Comparison of ENCODE assay signal across 18 cellular contexts in the genomic region with DNA sequence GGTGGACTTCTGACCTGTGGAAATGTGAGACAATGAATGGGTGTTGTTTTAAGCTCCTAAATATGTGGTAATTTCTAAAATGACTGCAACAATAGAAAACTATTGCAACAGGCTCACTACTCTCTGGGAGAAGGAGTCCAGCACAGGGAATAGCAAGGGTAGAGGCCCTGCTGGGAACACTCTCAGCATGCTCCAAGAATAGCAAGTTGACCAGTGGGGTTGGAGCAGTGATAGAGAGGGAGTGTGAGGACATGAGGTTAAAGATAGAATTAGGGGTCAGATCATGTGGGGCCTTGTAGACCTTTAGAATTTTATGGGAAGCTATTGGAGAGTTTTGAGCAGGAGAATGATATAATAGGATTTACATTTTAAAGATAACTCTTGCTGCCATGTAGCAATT.
"Had no signal": no experiment of that assay in that cellular context is flagged by ENCODE, and none has a peak within 500 bp of the region (broad histone marks: within the 10 kb centered on the region; RNA-seq: fewer than 3 reads in every experiment).

No MANE protein-coding gene starts in this region.

- H3K9me3 ChIP-seq: SJCRH30 had no signal

- H3K4me3 ChIP-seq: SJCRH30 had no signal

- H3K36me3 ChIP-seq: SJCRH30 had no signal

- H3K4me1 ChIP-seq: SJCRH30 had no signal

- ATAC-seq: HepG2, SK-N-SH treated with all-trans-retinoic acid at 6 μM for 48 hours had no signal

- H3K27ac ChIP-seq: SJCRH30 had no signal

- H3K27me3 ChIP-seq: SJCRH30 had no signal

- DNase-seq: IMR-90, KG1, NCI-H1092 treated with DMSO at 0.1 percent for 48 hours, NCI-H1436, NCI-H187, NCI-H2029, NCI-H2081 treated with DMSO at 0.1 percent for 48 hours, NCI-H2171, NCI-H226, NCI-H446, NCI-H510A, NCI-H524 treated with DMSO at 0.1 percent for 48 hours, NCI-H69, NCI-H774, SHP77 treated with DMSO at 0.1 percent for 48 hours, SJCRH30 had no signal
